In the genomic region with DNA sequence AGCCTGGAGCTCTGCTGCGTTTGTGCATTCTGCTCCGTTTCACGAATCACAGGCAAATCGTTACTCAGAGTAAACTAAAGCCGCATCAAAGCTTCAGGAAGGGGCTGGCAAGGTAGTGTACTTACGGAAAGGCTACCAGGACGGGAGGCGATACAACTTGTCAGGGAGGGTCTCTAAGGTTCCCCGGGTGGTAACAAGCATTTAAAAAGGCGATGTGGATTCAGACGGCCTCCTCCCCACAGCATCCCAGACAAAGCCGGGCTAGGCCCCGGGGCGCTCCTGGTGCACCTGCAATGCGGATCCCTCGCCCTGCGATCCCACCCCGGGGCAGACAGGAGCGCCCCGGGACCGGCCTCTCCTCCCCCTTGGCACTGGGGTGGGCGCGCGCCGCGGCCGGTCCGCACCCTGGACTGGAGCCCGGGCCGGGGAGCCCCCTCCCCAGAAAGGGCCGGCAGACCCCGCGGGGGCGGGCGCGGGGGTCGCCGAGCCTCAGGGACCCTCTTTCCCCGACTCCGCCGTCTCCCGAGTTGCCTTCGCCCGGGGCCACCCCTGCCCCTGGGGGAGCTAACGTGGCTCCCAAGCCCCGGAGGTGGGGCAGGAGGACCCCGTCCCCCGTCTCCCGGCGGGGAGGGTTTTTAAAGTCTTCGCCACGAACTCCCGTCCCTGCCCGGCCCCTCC, we compare ENCODE assay signal across 8 cellular contexts. TPM values are rescaled to one million over a fixed set of nuclear protein-coding genes. Genes with fewer than 3 reads are reported as not detected.
DNase-seq lines count a peak whose midpoint lies in the region; ATAC-seq, FAIRE-seq and TF ChIP-seq lines count a peak whose summit lies in the region.

No MANE protein-coding gene starts in this region.

- TF ChIP-seq EP300 in HepG2 (IDR thresholded peaks at IDR 0.05; ENCODE audit: low read depth in 2 of 2, low read length in 2 of 2) (no peak), HepG2 (CRISPR knock-in tag; IDR thresholded peaks at IDR 0.05; ENCODE audit: borderline replicate concordance) (no peak)

- in situ Hi-C loops in HepG2 (cut with HindIII; ENCODE audit: extremely low pct_ligation_motif_present, low pct_unique_long_range_greater_than_20kb), result no loop called here

- peak overlapping the region; percentile 92 for H3K27ac Mint-ChIP-seq in Caco-2 (ENCODE audit: unreplicated experiment)
- peak overlapping the region; percentile 89 for H3K27ac Mint-ChIP-seq in activated CD4-positive, alpha-beta T cell treated with anti-CD3 and anti-CD28 coated beads for 36 hours

- no peaks in the 10 kb centered on the region for H3K27me3 Mint-ChIP-seq in Caco-2 (ENCODE audit: insufficient read depth, unreplicated experiment)
- H3K27me3 Mint-ChIP-seq in activated CD4-positive, alpha-beta T cell treated with anti-CD3 and anti-CD28 coated beads for 36 hours, result no peaks in the 10 kb centered on the region

- H3K4me3 ChIP-seq in Caco-2 (ENCODE audit: low read depth, low read length) (peak overlapping the region; percentile 91), colonic mucosa (peak overlapping the region; percentile 96), HepG2 (replicated peaks in 1 of 3; ENCODE audit: insufficient read depth in 1 of 3, low read depth in 2 of 3, low read length in 3 of 3) (peak overlapping the region; percentile 70 to 89 (median 74))

- H3K36me3 ChIP-seq in Caco-2 (ENCODE audit: control insufficient read depth, insufficient read depth, low read length) (no peaks in the 10 kb centered on the region; the same call in 1 of the 2 replicates), colonic mucosa (no peaks in the 10 kb centered on the region), HepG2 (replicated peaks in 1 of 2; ENCODE audit: control insufficient read depth in 1 of 2, insufficient read depth in 2 of 2, low read length in 2 of 2) (peaks cover 0 to 7% of the 10 kb centered on the region in 2 experiments; a peak in 1 of 5 replicates)

- peaks cover 6% of the 10 kb centered on the region for H4K20me1 ChIP-seq in HepG2 (ENCODE audit: insufficient read depth, low read length)

- CTCF ChIA-PET in Caco-2 (lab: Charles Lee) (no interaction called here), HepG2 (lab: Yijun Ruan, JAX; ENCODE audit: low intra/inter-chr PET ratio, low total read pairs) (no interaction called here)
- CTCF ChIA-PET in activated CD4-positive, alpha-beta T cell treated with anti-CD3 and anti-CD28 coated beads for 36 hours (lab: Charles Lee), result interaction anchor here (0.9 to 1.2 kb wide), 3 partner anchors 12 to 67 kb away, joined by 4 to 10 read pairs (median 5); no protein-coding TSS in a partner anchor

- H3K4me2 ChIP-seq in HepG2 (ENCODE audit: low read depth, low read length), result peak overlapping the region; percentile 71

- no peaks in the 10 kb centered on the region for H3K9me3 Mint-ChIP-seq in Caco-2 (ENCODE audit: unreplicated experiment)
- no peaks in the 10 kb centered on the region for H3K9me3 Mint-ChIP-seq in activated CD4-positive, alpha-beta T cell treated with anti-CD3 and anti-CD28 coated beads for 36 hours (ENCODE audit: low read depth)

- H3K4me1 Mint-ChIP-seq in Caco-2 (ENCODE audit: low read depth, unreplicated experiment), result peaks cover 15% of the 10 kb centered on the region
- H3K4me1 Mint-ChIP-seq in activated CD4-positive, alpha-beta T cell treated with anti-CD3 and anti-CD28 coated beads for 36 hours, result peaks cover 48% of the 10 kb centered on the region

- no peak for TF ChIP-seq RAD21 in HepG2 (CRISPR knock-in tag; IDR thresholded peaks at IDR 0.05)

- H3K9me3 ChIP-seq in Caco-2 (no peaks in the 10 kb centered on the region), colonic mucosa (no peaks in the 10 kb centered on the region), HepG2 (ENCODE audit: low read length) (no peaks in the 10 kb centered on the region)

- peak overlapping the region; percentile 96 for H3K4me3 Mint-ChIP-seq in Caco-2 (ENCODE audit: unreplicated experiment)
- peak overlapping the region; percentile 87 for H3K4me3 Mint-ChIP-seq in activated CD4-positive, alpha-beta T cell treated with anti-CD3 and anti-CD28 coated beads for 36 hours

- H3K4me1 ChIP-seq in Caco-2 (peaks cover 8% of the 10 kb centered on the region; the same call in 1 of the 2 replicates), colonic mucosa (no peaks in the 10 kb centered on the region), HepG2 (ENCODE audit: insufficient read depth, low read length) (peaks cover 37% of the 10 kb centered on the region)

- 0% methylated on average over 8 of the region's 54 CpGs for WGBS in HepG2 (ENCODE audit: low lambda C conversion rate)

- H3K27ac ChIP-seq in colonic mucosa (peak overlapping the region; percentile 92), HepG2 (ENCODE audit: extremely low read length, insufficient read depth, low read length) (peak overlapping the region; percentile 89)

- no peak for TF ChIP-seq CTCF in Caco-2 (IDR thresholded peaks at IDR 0.05; ENCODE audit: insufficient read depth in 1 of 2, low read depth in 1 of 2, low read length in 1 of 2, severe bottlenecking in 1 of 2, unreplicated experiment in 1 of 2)
- TF ChIP-seq CTCF in colonic mucosa (IDR thresholded peaks at IDR 0.05), result no peak
- no peak for TF ChIP-seq CTCF in HepG2 (CRISPR knock-in tag; IDR thresholded peaks at IDR 0.05)

- peaks cover 58% of the 10 kb centered on the region for H3K79me2 ChIP-seq in HepG2 (ENCODE audit: insufficient read depth, low read length)

- BruUV-seq in Caco-2 (replicated peaks; lab: Mats Ljungman, UMichigan), result no TSS peak
- BruUV-seq in HepG2 (replicated peaks; lab: Mats Ljungman, UMichigan), result no TSS peak

- TF ChIP-seq POLR2A in HepG2 (IDR thresholded peaks at IDR 0.05; ENCODE audit: insufficient read depth in 1 of 2, low read depth in 2 of 2, low read length in 2 of 2), result peak in 1 of 2 experiments; percentile 38; a peak in 2 of 4 replicates

- intact Hi-C loops in Caco-2 (cut with micrococcal nuclease; ENCODE audit: unreplicated experiment) (loop anchor here (2.0 kb wide), 1 partner anchor 105 kb away; no protein-coding TSS in a partner anchor), colonic mucosa (cut with DNase I) (no loop called here), HepG2 (cut with micrococcal nuclease; ENCODE audit: unreplicated experiment) (loop anchor here (1.0 kb wide), 1 partner anchor 23 kb away; no protein-coding TSS in a partner anchor)
- intact Hi-C loops in activated CD4-positive, alpha-beta T cell treated with anti-CD3 and anti-CD28 coated beads for 36 hours (cut with DNase I, micrococcal nuclease), result loop anchor here (1.0 to 5.0 kb wide), 13 partner anchors 35 to 1093 kb away; a partner anchor contains a TSS

- POLR2A ChIA-PET in Caco-2 (lab: Charles Lee) (no interaction called here), HepG2 (lab: Yijun Ruan, JAX) (interaction anchor here (1.1 to 2.4 kb wide), 5 partner anchors 10 to 260 kb away, joined by 3 to 15 read pairs (median 4); a partner anchor contains a TSS)
- POLR2A ChIA-PET in activated CD4-positive, alpha-beta T cell treated with anti-CD3 and anti-CD28 coated beads for 36 hours (lab: Charles Lee), result interaction anchor here (0.7 kb wide), 1 partner anchor 13 kb away, joined by 3 read pairs; no protein-coding TSS in a partner anchor

- peak; percentile 52 for FAIRE-seq in HepG2 (lab: Jason Lieb, UNC)

- peak; percentile 5 for ATAC-seq in GM21737 (IDR thresholded peaks at IDR 0.05; ENCODE audit: unreplicated experiment)
- ATAC-seq in activated CD4-positive, alpha-beta T cell treated with anti-CD3 and anti-CD28 coated beads for 36 hours, result peak; percentile 23
- peak; percentile 67 for ATAC-seq in HepG2

- peaks cover 34% of the 10 kb centered on the region for H3K36me3 Mint-ChIP-seq in Caco-2 (ENCODE audit: insufficient read depth, unreplicated experiment)
- peaks cover 11% of the 10 kb centered on the region for H3K36me3 Mint-ChIP-seq in activated CD4-positive, alpha-beta T cell treated with anti-CD3 and anti-CD28 coated beads for 36 hours (ENCODE audit: low read depth)

- peak overlapping the region; percentile 52 for H2AFZ ChIP-seq in HepG2 (ENCODE audit: low read length)

- H3K27me3 ChIP-seq in Caco-2 (replicated peaks; ENCODE audit: control insufficient read depth, insufficient read depth, low read length) (no peaks in the 10 kb centered on the region), colonic mucosa (no peaks in the 10 kb centered on the region), HepG2 (ENCODE audit: control insufficient read depth in 1 of 2, insufficient read depth in 2 of 2, low read length in 2 of 2) (no peaks in the 10 kb centered on the region; a peak in 1 of 5 replicates)

- peak overlapping the region; percentile 93 to 94 for H3K9ac ChIP-seq in colonic mucosa (ENCODE audit: low read depth in 2 of 2, low read length in 2 of 2)
- H3K9ac ChIP-seq in HepG2 (ENCODE audit: insufficient read depth, low read depth, low read length), result peak overlapping the region; percentile 90

- DNase-seq in Caco-2, result peak; percentile 48 to 58
- DNase-seq in M059J (ENCODE audit: low read depth), result peak; percentile 53
- peak; percentile 63 for DNase-seq in activated CD4-positive, alpha-beta T cell treated with anti-CD3 and anti-CD28 coated beads for 36 hours
- peak; percentile 56 for DNase-seq in colonic mucosa
- peak; percentile 58 for DNase-seq in HepG2 (ENCODE audit: low spot score)
- DNase-seq in stimulated activated CD4-positive, alpha-beta T cell treated with anti-CD3 and anti-CD28 coated beads, Interleukin-4, amount 100 ng/mL, for 48 hours (ENCODE audit: low read depth in 2 of 2), result peak; percentile 13 to 16
- DNase-seq in NK-92 (lab: John Stamatoyannopoulos, UW; ENCODE audit: unreplicated experiment), result no peak

RNA-seq across cellular contexts. Expression of a gene that starts 0.7 kb away (rescaled TPM):
- total RNA-seq in Caco-2 (2022), result 14.7 and 16.8 TPM in 2 replicates
- 6.6 and 13.3 TPM in 2 replicates for total RNA-seq in M059J (2014; rRNA removed; shearing (Covaris generic))
- total RNA-seq in activated CD4-positive, alpha-beta T cell treated with anti-CD3 and anti-CD28 coated beads for 36 hours, result 10 to 100 TPM in 1 of 2 experiments, 1 to 10 TPM in 1; 8.7 to 11.0 TPM
- total RNA-seq in colonic mucosa, result 10 to 100 TPM in 1 of 2 donors, 1 to 10 TPM in 1; 9.6 to 19.5 TPM
- 4.6 and 5.4 TPM in 2 replicates for total RNA-seq in HepG2 (2016; rRNA removed; fragmentation: Illumina TruSeq; extraction: Trizol)
- 6.8 and 8.3 TPM in 2 replicates for total RNA-seq in HepG2 (2016; cell fraction: cytosol; rRNA removed; fragmentation: Illumina TruSeq; extraction: Trizol; ENCODE audit: low read depth)
- total RNA-seq in HepG2 (2016; cell fraction: insoluble cytoplasmic fraction; rRNA removed; fragmentation: Illumina TruSeq; extraction: Trizol), result 3.3 and 3.9 TPM in 2 replicates
- total RNA-seq in HepG2 (2016; cell fraction: membrane; rRNA removed; fragmentation: Illumina TruSeq; extraction: Trizol), result 15.8 and 17.8 TPM in 2 replicates
- total RNA-seq in HepG2 (2016; cell fraction: nucleus; rRNA removed; fragmentation: Illumina TruSeq; extraction: Trizol), result 5.2 and 5.7 TPM in 2 replicates
- polyA plus RNA-seq in HepG2 (2011; rRNA removed), result 14.7 and 17.0 TPM in 2 replicates
- 12.2 and 12.3 TPM in 2 replicates for polyA plus RNA-seq in HepG2 (2011; cell fraction: cytosol; rRNA removed)
- 19.1 and 22.3 TPM in 2 replicates for polyA plus RNA-seq in HepG2 (2011; cell fraction: nucleus; rRNA removed)
- polyA plus RNA-seq in HepG2 (2012), result 19.7 and 20.6 TPM in 2 replicates
- polyA plus RNA-seq in HepG2 (2016; cell fraction: cytosol; fragmentation: Illumina TruSeq; extraction: Trizol; ENCODE audit: low read depth), result 46.0 and 49.0 TPM in 2 replicates
- 12.2 and 19.6 TPM in 2 replicates for polyA plus RNA-seq in HepG2 (2016; cell fraction: insoluble cytoplasmic fraction; fragmentation: Illumina TruSeq; extraction: Trizol; ENCODE audit: low read depth)
- polyA plus RNA-seq in HepG2 (2016; cell fraction: membrane; fragmentation: Illumina TruSeq; extraction: Trizol; ENCODE audit: low read depth), result 66.4 and 70.7 TPM in 2 replicates
- polyA plus RNA-seq in HepG2 (2016; cell fraction: nucleus; fragmentation: Illumina TruSeq; extraction: Trizol; ENCODE audit: insufficient read depth, low read depth), result 21.7 and 23.0 TPM in 2 replicates
- 4.1 and 12.5 TPM in 2 replicates for polyA minus RNA-seq in HepG2 (2011; rRNA and poly(A)+ RNA removed; ENCODE audit: low replicate concordance)
- polyA minus RNA-seq in HepG2 (2011; cell fraction: cytosol; rRNA and poly(A)+ RNA removed), result 4.6 and 5.2 TPM in 2 replicates
- polyA minus RNA-seq in HepG2 (2011; cell fraction: nucleus; rRNA and poly(A)+ RNA removed), result 14.3 and 19.6 TPM in 2 replicates

RNA-seq across cellular contexts. Expression of a gene that starts 1.1 kb away (rescaled TPM):
- total RNA-seq in Caco-2 (2022) (117 and 122 TPM in 2 replicates), colonic mucosa (100 to 1,000 TPM; 124 TPM), HepG2 (2016; rRNA removed; fragmentation: Illumina TruSeq; extraction: Trizol) (56.5 and 109 TPM in 2 replicates)
- total RNA-seq in M059J (2014; rRNA removed; shearing (Covaris generic)), result 40.7 and 58.7 TPM in 2 replicates
- 10 to 100 TPM; 46.4 to 48.3 TPM for total RNA-seq in activated CD4-positive, alpha-beta T cell treated with anti-CD3 and anti-CD28 coated beads for 36 hours
- 17.1 and 19.6 TPM in 2 replicates for total RNA-seq in HepG2 (2016; cell fraction: cytosol; rRNA removed; fragmentation: Illumina TruSeq; extraction: Trizol; ENCODE audit: low read depth)
- 63.9 and 99.8 TPM in 2 replicates for total RNA-seq in HepG2 (2016; cell fraction: insoluble cytoplasmic fraction; rRNA removed; fragmentation: Illumina TruSeq; extraction: Trizol)
- total RNA-seq in HepG2 (2016; cell fraction: membrane; rRNA removed; fragmentation: Illumina TruSeq; extraction: Trizol), result 84.3 and 86.0 TPM in 2 replicates
- total RNA-seq in HepG2 (2016; cell fraction: nucleus; rRNA removed; fragmentation: Illumina TruSeq; extraction: Trizol), result 64.5 and 64.7 TPM in 2 replicates
- polyA plus RNA-seq in HepG2 (2011; rRNA removed), result 43.9 and 46.1 TPM in 2 replicates
- polyA plus RNA-seq in HepG2 (2011; cell fraction: cytosol; rRNA removed), result 25.5 and 35.4 TPM in 2 replicates
- 44.8 and 58.7 TPM in 2 replicates for polyA plus RNA-seq in HepG2 (2011; cell fraction: nucleus; rRNA removed)
- polyA plus RNA-seq in HepG2 (2012), result 43.4 and 52.1 TPM in 2 replicates
- polyA plus RNA-seq in HepG2 (2016; cell fraction: cytosol; fragmentation: Illumina TruSeq; extraction: Trizol; ENCODE audit: low read depth), result 20.6 and 23.0 TPM in 2 replicates
- 101 and 102 TPM in 2 replicates for polyA plus RNA-seq in HepG2 (2016; cell fraction: insoluble cytoplasmic fraction; fragmentation: Illumina TruSeq; extraction: Trizol; ENCODE audit: low read depth)
- polyA plus RNA-seq in HepG2 (2016; cell fraction: membrane; fragmentation: Illumina TruSeq; extraction: Trizol; ENCODE audit: low read depth), result 67.1 and 72.2 TPM in 2 replicates
- 80.2 and 81.9 TPM in 2 replicates for polyA plus RNA-seq in HepG2 (2016; cell fraction: nucleus; fragmentation: Illumina TruSeq; extraction: Trizol; ENCODE audit: insufficient read depth, low read depth)
- 36.2 and 75.5 TPM in 2 replicates for polyA minus RNA-seq in HepG2 (2011; rRNA and poly(A)+ RNA removed; ENCODE audit: low replicate concordance)
- polyA minus RNA-seq in HepG2 (2011; cell fraction: cytosol; rRNA and poly(A)+ RNA removed), result 24.4 and 29.4 TPM in 2 replicates
- polyA minus RNA-seq in HepG2 (2011; cell fraction: nucleus; rRNA and poly(A)+ RNA removed), result 53.6 and 59.6 TPM in 2 replicates

Comparison
In these comparisons a context has a peak if more than half of its experiments do, and no peak if none do; other contexts are left out.
1. ATAC-seq: peak in every context shown above with its lines; median percentile 67 in HepG2; 23 in activated CD4-positive, alpha-beta T cell treated with anti-CD3 and anti-CD28 coated beads for 36 hours; 5 in GM21737.